ENCODE assay signal across 14 cellular contexts in genomic region chr1:234759888-234760287, GRCh38.
DNase-seq lines count a peak whose midpoint lies in the region; ATAC-seq and TF ChIP-seq lines count a peak whose summit lies in the region.
"Had no signal": no experiment of that assay in that cellular context is flagged by ENCODE, and none has a peak within 500 bp of the region (broad histone marks: within the 10 kb centered on the region; RNA-seq: fewer than 3 reads in every experiment).

No MANE protein-coding gene starts in this region.

- TF ChIP-seq POLR2A in sigmoid colon (IDR thresholded peaks at IDR 0.05): no peak

- TF ChIP-seq CTCF in DND-41 (IDR thresholded peaks at IDR 0.05; ENCODE audit: borderline replicate concordance, extremely low read depth, low read length, poor library complexity, severe bottlenecking): no peak
- no peak for TF ChIP-seq CTCF in WTC11 (IDR thresholded peaks at IDR 0.05)
- TF ChIP-seq CTCF in sigmoid colon (IDR thresholded peaks at IDR 0.05): no peak

- H3K79me2 ChIP-seq in DND-41 (ENCODE audit: insufficient read depth, low read length) (no peaks in the 10 kb centered on the region), mesendoderm (ENCODE audit: control insufficient read depth, insufficient read depth, low read length) (no peaks in the 10 kb centered on the region)

- H3K27me3 ChIP-seq in DND-41 (ENCODE audit: insufficient read depth, low read length, poor library complexity) (no peaks in the 10 kb centered on the region), mesendoderm (ENCODE audit: insufficient read depth, low read length, poor library complexity) (no peaks in the 10 kb centered on the region), sigmoid colon (no peaks in the 10 kb centered on the region)

- peak overlapping the region; percentile 62 for H2BK5ac ChIP-seq in mesendoderm (ENCODE audit: low read length)

- H3K36me3 Mint-ChIP-seq in WTC11: no peaks in the 10 kb centered on the region

- POLR2A ChIA-PET in WTC11 (lab: Charles Lee): interaction anchor here (0.6 to 0.8 kb wide), 2 partner anchors 36 to 1692 kb away, joined by 3 to 4 read pairs; no protein-coding TSS in a partner anchor

- H2AK5ac ChIP-seq in mesendoderm (ENCODE audit: low read length): no peak overlapping the region

- H3K9me3 Mint-ChIP-seq in WTC11: peaks cover 11% of the 10 kb centered on the region

- H3K18ac ChIP-seq in mesendoderm (ENCODE audit: low read length): peak overlapping the region; percentile 43

- 0 out of 2 replicates have a peak overlapping the region, but pooled peaks have one; percentile 26 for H2AFZ ChIP-seq in DND-41 (ENCODE audit: low read depth, low read length)

- H4K8ac ChIP-seq in mesendoderm (ENCODE audit: low read depth, low read length): no peak overlapping the region

- H3K36me3 ChIP-seq in DND-41 (ENCODE audit: insufficient read depth, low read length) (no peaks in the 10 kb centered on the region), mesendoderm (ENCODE audit: control insufficient read depth, insufficient read depth, low read length) (no peaks in the 10 kb centered on the region), sigmoid colon (no peaks in the 10 kb centered on the region)

- no peak overlapping the region for H3K23ac ChIP-seq in mesendoderm (ENCODE audit: low read length)

- H2BK15ac ChIP-seq in mesendoderm (replicated peaks; ENCODE audit: low read depth): no peak overlapping the region

- no peaks in the 10 kb centered on the region; the same call in 1 of the 2 replicates for H3K27me3 Mint-ChIP-seq in WTC11 (ENCODE audit: low read depth)

- H3K56ac ChIP-seq in mesendoderm (ENCODE audit: low read length): peak overlapping the region; percentile 68

- peak overlapping the region; percentile 52 for H2BK120ac ChIP-seq in mesendoderm (ENCODE audit: low read depth, low read length)

- H3K4me3 ChIP-seq in DND-41 (ENCODE audit: low read depth in 1 of 2, low read length in 2 of 2) (no peak overlapping the region), mesendoderm (ENCODE audit: low read length) (no peak overlapping the region), sigmoid colon (no peak overlapping the region)

- peak overlapping the region; percentile 49 for H4K5ac ChIP-seq in mesendoderm (ENCODE audit: low read length)

- H3K4me1 ChIP-seq in DND-41 (ENCODE audit: insufficient read depth, low read length): peaks cover 18% of the 10 kb centered on the region
- peaks cover 5% of the 10 kb centered on the region for H3K4me1 ChIP-seq in mesendoderm (ENCODE audit: control insufficient read depth, low read depth, low read length)
- peaks cover 0 to 27% (median 19%) of the 10 kb centered on the region in 4 donors for H3K4me1 ChIP-seq in sigmoid colon

- H3K4me1 Mint-ChIP-seq in WTC11: peaks cover 26% of the 10 kb centered on the region

- TF ChIP-seq EP300 in sigmoid colon (IDR thresholded peaks at IDR 0.05): no peak

- H3K4ac ChIP-seq in mesendoderm (ENCODE audit: low read depth, low read length): peak overlapping the region; percentile 21

- WGBS in mesendoderm (ENCODE audit: extremely low coverage, insufficient coverage, low lambda C conversion rate): no CpG with 5 or more reads among the region's 11 CpGs
- WGBS in sigmoid colon, 2 donors: 93 to 95% methylated on average over 11 of the region's 11 CpGs

- CTCF ChIA-PET in WTC11 (lab: Charles Lee): interaction anchor here (0.6 to 1.4 kb wide), 4 partner anchors 16 to 333 kb away, joined by 3 to 5 read pairs (median 3); no protein-coding TSS in a partner anchor

- H4K20me1 ChIP-seq in DND-41 (ENCODE audit: insufficient read depth, low read length): no peaks in the 10 kb centered on the region

- H3K27ac Mint-ChIP-seq in WTC11: peak overlapping the region; percentile 86; the same call in 1 of the 2 replicates

- ATAC-seq in DND-41 (ENCODE audit: insufficient read depth, low read depth): no peak
- no peak for ATAC-seq in WTC11
- ATAC-seq in HG03457 (IDR thresholded peaks at IDR 0.05; ENCODE audit: unreplicated experiment): no peak
- ATAC-seq: HCT116 had no signal

- H3K4me3 Mint-ChIP-seq in WTC11: no peak overlapping the region

- H3K27ac ChIP-seq in DND-41 (ENCODE audit: low read length) (0 out of 2 replicates have a peak overlapping the region, but pooled peaks have one; percentile 13), mesendoderm (ENCODE audit: low read depth, low read length) (no peak overlapping the region), sigmoid colon (peak overlapping the region in 3 of 4 donors; percentile 57 to 67 (median 58))

- H3K9me3 ChIP-seq in DND-41 (ENCODE audit: insufficient read depth, low read length, severe bottlenecking) (no peaks in the 10 kb centered on the region), sigmoid colon (no peaks in the 10 kb centered on the region)

- H3K4me2 ChIP-seq in DND-41 (ENCODE audit: insufficient read depth, low read length) (no peak overlapping the region), mesendoderm (ENCODE audit: low read length) (no peak overlapping the region)

- DNase-seq in DND-41 (no peak), WTC11 (ENCODE audit: low spot score) (no peak), mesendoderm (no peak), sigmoid colon (no peak), NCI-H446 (lab: John Stamatoyannopoulos, UW) (no peak), AG08395 (ENCODE audit: low spot score) (no peak)
- DNase-seq: C1 segment of cervical spinal cord, Calu3, KG1, NCI-H1092, NCI-H1694, SHP77 had no signal

- no peak overlapping the region for H3K9ac ChIP-seq in DND-41 (ENCODE audit: low read depth, low read length)
- no peak overlapping the region for H3K9ac ChIP-seq in mesendoderm (ENCODE audit: low read length)

- H3K79me1 ChIP-seq in mesendoderm (ENCODE audit: low read length): no peaks in the 10 kb centered on the region

- intact Hi-C loops in sigmoid colon (cut with DNase I): no loop called here

TF ChIP-seq in WTC11, 78 proteins besides CTCF, POLR2A, EP300 and RAD21:
- TF ChIP-seq FOXP1 (CRISPR knock-in tag; IDR thresholded peaks at IDR 0.05; ENCODE audit: borderline replicate concordance): peak; percentile 29; the same call in 1 of the 2 replicates
- no peak for TF ChIP-seq TCF7 (CRISPR knock-in tag; IDR thresholded peaks at IDR 0.05; ENCODE audit: low read depth)
- TF ChIP-seq NFE2L1 (CRISPR knock-in tag; IDR thresholded peaks at IDR 0.05): no peak
- TF ChIP-seq ZNF396 (CRISPR knock-in tag; IDR thresholded peaks at IDR 0.05; ENCODE audit: borderline replicate concordance): no peak
